ENCODE assay signal across 1 cellular context in the genomic region with DNA sequence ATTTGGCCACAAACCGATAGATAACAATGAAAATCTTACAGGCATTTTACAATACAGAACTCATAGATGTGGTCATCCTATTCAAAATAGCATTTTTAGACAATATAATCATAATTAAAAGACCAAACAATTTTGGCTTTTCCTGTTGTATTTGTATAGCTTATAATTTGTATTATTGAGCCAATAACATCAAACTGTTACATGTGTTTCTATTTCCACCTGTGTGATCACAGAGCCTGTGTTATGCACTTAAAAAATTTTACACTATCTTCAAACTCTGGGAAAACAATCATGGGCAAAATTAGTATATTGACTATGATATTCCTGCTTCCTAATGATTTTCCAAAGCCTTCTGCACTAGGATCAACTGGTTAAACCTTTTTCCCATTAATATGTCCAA.
TF ChIP-seq lines count a peak whose summit lies in the region.

No MANE protein-coding gene starts in this region.

TF ChIP-seq in SK-N-SH, 30 proteins besides CTCF, POLR2A, EP300 and RAD21 (continued from another document):
- TF ChIP-seq, protein P1, sequence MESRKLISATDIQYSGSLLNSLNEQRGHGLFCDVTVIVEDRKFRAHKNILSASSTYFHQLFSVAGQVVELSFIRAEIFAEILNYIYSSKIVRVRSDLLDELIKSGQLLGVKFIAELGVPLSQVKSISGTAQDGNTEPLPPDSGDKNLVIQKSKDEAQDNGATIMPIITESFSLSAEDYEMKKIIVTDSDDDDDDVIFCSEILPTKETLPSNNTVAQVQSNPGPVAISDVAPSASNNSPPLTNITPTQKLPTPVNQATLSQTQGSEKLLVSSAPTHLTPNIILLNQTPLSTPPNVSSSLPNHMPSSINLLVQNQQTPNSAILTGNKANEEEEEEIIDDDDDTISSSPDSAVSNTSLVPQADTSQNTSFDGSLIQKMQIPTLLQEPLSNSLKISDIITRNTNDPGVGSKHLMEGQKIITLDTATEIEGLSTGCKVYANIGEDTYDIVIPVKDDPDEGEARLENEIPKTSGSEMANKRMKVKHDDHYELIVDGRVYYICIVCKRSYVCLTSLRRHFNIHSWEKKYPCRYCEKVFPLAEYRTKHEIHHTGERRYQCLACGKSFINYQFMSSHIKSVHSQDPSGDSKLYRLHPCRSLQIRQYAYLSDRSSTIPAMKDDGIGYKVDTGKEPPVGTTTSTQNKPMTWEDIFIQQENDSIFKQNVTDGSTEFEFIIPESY (IDR thresholded peaks at IDR 0.05; ENCODE audit: borderline replicate concordance, low read depth): no peak
- TF ChIP-seq YY1 (IDR thresholded peaks at IDR 0.05; ENCODE audit: low read depth) (no peak), MXI1 (IDR thresholded peaks at IDR 0.05; ENCODE audit: low read depth, low read length) (no peak), TEAD4 (IDR thresholded peaks at IDR 0.05; ENCODE audit: borderline replicate concordance, insufficient read depth) (no peak), FOXJ3 (CRISPR knock-in tag; IDR thresholded peaks at IDR 0.05) (no peak), JUND (IDR thresholded peaks at IDR 0.05) (no peak), MEF2A (IDR thresholded peaks at IDR 0.05; ENCODE audit: borderline replicate concordance, low read depth) (no peak), SMC3 (IDR thresholded peaks at IDR 0.05; ENCODE audit: low read depth, low read length) (no peak), NFIC (IDR thresholded peaks at IDR 0.05; ENCODE audit: borderline replicate concordance) (no peak), EZH2phosphoT487 (IDR thresholded peaks at IDR 0.05; ENCODE audit: borderline replicate concordance, low read depth) (no peak), RFX5 (IDR thresholded peaks at IDR 0.05; ENCODE audit: low read length) (no peak)
